ENCODE assay signal across 11 cellular contexts in the genomic region with DNA sequence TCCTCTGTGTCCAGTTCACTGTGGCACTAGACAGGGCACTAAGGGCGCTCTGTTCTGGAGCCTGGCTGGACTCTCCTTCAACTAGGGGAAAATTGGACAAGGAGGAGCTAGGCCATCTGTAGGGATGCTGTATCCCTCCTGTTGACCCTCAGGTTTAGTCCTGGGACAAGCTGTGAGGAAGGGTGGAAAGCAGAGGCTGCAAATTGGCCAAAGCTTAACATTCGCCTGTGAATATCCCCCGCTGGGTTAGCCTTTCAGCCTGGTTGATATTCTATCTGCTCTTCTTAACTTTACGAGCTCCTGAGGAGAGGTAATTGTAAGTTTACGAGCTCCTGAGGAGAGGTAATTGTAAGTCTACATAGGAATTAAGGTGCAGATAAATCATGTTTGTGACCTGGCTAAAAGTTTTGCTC.
DNase-seq lines count a peak whose midpoint lies in the region; ATAC-seq and TF ChIP-seq lines count a peak whose summit lies in the region.
"Had no signal": no experiment of that assay in that cellular context is flagged by ENCODE, and none has a peak within 500 bp of the region (broad histone marks: within the 10 kb centered on the region; RNA-seq: fewer than 3 reads in every experiment).

No MANE protein-coding gene starts in this region.

- BruUV-seq in HCT116 (replicated peaks; lab: Mats Ljungman, UMichigan): no TSS peak

- CTCF ChIA-PET in HCT116 (lab: Charles Lee): no interaction called here

- in situ Hi-C loops in G401 (cut with HindIII; ENCODE audit: low sequenced_read_pairs): no loop called here

- TF ChIP-seq POLR2A in HCT116 (IDR thresholded peaks at IDR 0.05; ENCODE audit: borderline replicate concordance, extremely low read depth, insufficient read depth, insufficient read length): no peak

- H3K36me3 ChIP-seq in HCT116 (ENCODE audit: control insufficient read depth in 1 of 2, insufficient read depth in 2 of 2, low read length in 2 of 2) (no peaks in the 10 kb centered on the region), neuron (ENCODE audit: insufficient read depth, low read length) (no peaks in the 10 kb centered on the region)
- H3K36me3 ChIP-seq: SJSA1 had no signal

- peak overlapping the region; percentile 89 for H3K4me3 Mint-ChIP-seq in glutamatergic neuron (ENCODE audit: unreplicated experiment)

- no peaks in the 10 kb centered on the region for H3K27me3 Mint-ChIP-seq in glutamatergic neuron (ENCODE audit: unreplicated experiment)

- H3K4me3 ChIP-seq in HCT116 (replicated peaks in 1 of 2; ENCODE audit: low read depth in 1 of 2, low read length in 2 of 2): peak overlapping the region; percentile 70 to 80
- peak overlapping the region; percentile 43 for H3K4me3 ChIP-seq in neuron (ENCODE audit: low read length)
- H3K4me3 ChIP-seq: SJSA1 had no signal

- peaks cover 10% of the 10 kb centered on the region for H3K36me3 Mint-ChIP-seq in glutamatergic neuron (ENCODE audit: unreplicated experiment)

- no peaks in the 10 kb centered on the region for H3K79me2 ChIP-seq in HCT116 (ENCODE audit: insufficient read depth, low read length)

- H3K4me1 ChIP-seq in HCT116 (ENCODE audit: control insufficient read depth in 1 of 2, insufficient read depth in 2 of 2, low read length in 2 of 2) (peaks cover 0 to 14% of the 10 kb centered on the region in 2 experiments; a peak in 2 of 4 replicates), neuron (ENCODE audit: insufficient read depth, low read length) (no peaks in the 10 kb centered on the region)
- H3K4me1 ChIP-seq: SJSA1 had no signal

- POLR2A ChIA-PET in HCT116 (lab: Charles Lee): interaction anchor here (1.1 kb wide), 1 partner anchor 12 kb away, joined by 3 read pairs; no protein-coding TSS in a partner anchor

- H3K27me3 ChIP-seq in HCT116 (ENCODE audit: insufficient read depth, low read length): no peaks in the 10 kb centered on the region
- no peaks in the 10 kb centered on the region for H3K27me3 ChIP-seq in neuron (ENCODE audit: insufficient read depth, low read length)
- H3K27me3 ChIP-seq: SJSA1 had no signal

- H4K20me1 ChIP-seq in HCT116 (ENCODE audit: insufficient read depth): no peaks in the 10 kb centered on the region

- H3K9me3 ChIP-seq in HCT116 (ENCODE audit: control insufficient read depth in 1 of 2, insufficient read depth in 1 of 2, low read depth in 1 of 2, low read length in 2 of 2) (no peaks in the 10 kb centered on the region), neuron (ENCODE audit: low read length) (no peaks in the 10 kb centered on the region)
- H3K9me3 ChIP-seq: SJSA1 had no signal

- peak overlapping the region; percentile 77 for H3K9ac ChIP-seq in HCT116 (ENCODE audit: low read length)

- H3K9me3 Mint-ChIP-seq in glutamatergic neuron (ENCODE audit: unreplicated experiment): peaks cover 2% of the 10 kb centered on the region
- H3K9me3 Mint-ChIP-seq: stimulated activated naive CD8-positive, alpha-beta T cell treated with anti-CD3 and anti-CD28 coated beads, Interleukin-15, amount 100 ng/mL, for 72 hours had no signal

- TF ChIP-seq CTCF in HCT116 (IDR thresholded peaks at IDR 0.05 in 2 of 3, conservative IDR thresholded peaks at IDR 0.05 in 1 of 3; ENCODE audit: borderline replicate concordance in 1 of 3, insufficient read depth in 1 of 3, low read depth in 2 of 3, low read length in 2 of 3): no peak
- TF ChIP-seq CTCF in glutamatergic neuron (IDR thresholded peaks at IDR 0.05; ENCODE audit: partially characterized antibody, unreplicated experiment): no peak

- no peak for TF ChIP-seq RAD21 in HCT116 (IDR thresholded peaks at IDR 0.05; ENCODE audit: low read depth)

- intact Hi-C loops in HCT116 (cut with micrococcal nuclease): no loop called here

- H3K4me1 Mint-ChIP-seq in glutamatergic neuron (ENCODE audit: low read depth, unreplicated experiment): peaks cover 2% of the 10 kb centered on the region
- H3K4me1 Mint-ChIP-seq: stimulated activated naive CD8-positive, alpha-beta T cell treated with anti-CD3 and anti-CD28 coated beads, Interleukin-15, amount 100 ng/mL, for 72 hours had no signal

- RAD21 ChIA-PET in HCT116 (lab: Charles Lee; ENCODE audit: low non-redundant PET in 1 of 2, low total read pairs in 2 of 2, uncharacterized antibody in 2 of 2, unreplicated experiment in 2 of 2): no interaction called here

- no peak for DNase-seq in HCT116 (ENCODE audit: low read depth, low spot score)
- DNase-seq in NCI-H345 treated with DMSO at 0.1 percent for 48 hours (lab: John Stamatoyannopoulos, UW; ENCODE audit: unreplicated experiment): peak; percentile 33
- no peak for DNase-seq in glutamatergic neuron
- DNase-seq in G401 (ENCODE audit: low spot score): no peak
- DNase-seq in stimulated activated CD4-positive, alpha-beta T cell treated with anti-CD3 and anti-CD28 coated beads, Interleukin-12 subunit alpha, Interleukin-12 subunit beta, amount 100 ng/mL, for 4 hours: no peak
- DNase-seq: stimulated activated CD4-positive, alpha-beta T cell treated with anti-CD3 and anti-CD28 coated beads, Interleukin-2, amount 100 ng/mL, for 48 hours; stimulated activated naive CD8-positive, alpha-beta T cell treated with anti-CD3 and anti-CD28 coated beads, Interleukin-15, amount 100 ng/mL, for 72 hours had no signal

- peak overlapping the region; percentile 98 for H3K27ac Mint-ChIP-seq in glutamatergic neuron (ENCODE audit: unreplicated experiment)
- H3K27ac Mint-ChIP-seq: stimulated activated naive CD8-positive, alpha-beta T cell treated with anti-CD3 and anti-CD28 coated beads, Interleukin-15, amount 100 ng/mL, for 72 hours had no signal

- peak overlapping the region; percentile 91 for H3K4me2 ChIP-seq in HCT116 (ENCODE audit: low read length)

- no peaks in the 10 kb centered on the region for H3K9me2 ChIP-seq in HCT116 (ENCODE audit: insufficient read depth)

- ATAC-seq in HCT116 (peak; percentile 96), esophagus mucosa (no peak)
- ATAC-seq: activated CD4-positive, CD25-positive, alpha-beta regulatory T cell treated with anti-CD3 and anti-CD28 coated beads, Interleukin-2, amount 50 U/mL, for 24 hours; stimulated activated naive CD8-positive, alpha-beta T cell treated with anti-CD3 and anti-CD28 coated beads, Interleukin-15, amount 100 ng/mL, for 72 hours had no signal

- H2AFZ ChIP-seq in HCT116 (ENCODE audit: low read depth, low read length, poor library complexity, severe bottlenecking) (peak overlapping the region; percentile 89), neuron (ENCODE audit: low read depth, low read length) (no peak overlapping the region)

- H3K27ac ChIP-seq in HCT116 (ENCODE audit: low read depth, low read length): peak overlapping the region; percentile 50
- H3K27ac ChIP-seq: SJSA1 had no signal

TF ChIP-seq in HCT116, 20 proteins besides CTCF, POLR2A, EP300 and RAD21 (continues in another document):
- TF ChIP-seq ELF1 (IDR thresholded peaks at IDR 0.05; ENCODE audit: borderline replicate concordance, low read depth) (no peak), CEBPB (IDR thresholded peaks at IDR 0.05; ENCODE audit: low read depth) (no peak), ZFX (IDR thresholded peaks at IDR 0.05) (no peak), CBX3 (IDR thresholded peaks at IDR 0.05; ENCODE audit: low read depth) (no peak), EGR1 (IDR thresholded peaks at IDR 0.05; ENCODE audit: low read depth) (no peak), YY1 (IDR thresholded peaks at IDR 0.05; ENCODE audit: extremely low read depth, insufficient replicate concordance, low read depth, low read length) (no peak), JUND (IDR thresholded peaks at IDR 0.05) (no peak), POLR2AphosphoS5 (IDR thresholded peaks at IDR 0.05; ENCODE audit: low read depth, low read length) (no peak), TCF7L2 (IDR thresholded peaks at IDR 0.05; ENCODE audit: borderline replicate concordance, extremely low read depth, insufficient read depth, insufficient read length) (no peak), SIN3A (IDR thresholded peaks at IDR 0.05; ENCODE audit: low read depth) (no peak), FOSL1 (IDR thresholded peaks at IDR 0.05; ENCODE audit: low read depth) (no peak), EZH2 (IDR thresholded peaks at IDR 0.05) (no peak), EZH2phosphoT487 (IDR thresholded peaks at IDR 0.05; ENCODE audit: borderline replicate concordance) (no peak), SP1 (IDR thresholded peaks at IDR 0.05; ENCODE audit: low read depth) (no peak), ZNF274 (IDR thresholded peaks at IDR 0.05; ENCODE audit: low read depth, low read length) (no peak)
- TF ChIP-seq, protein P1, sequence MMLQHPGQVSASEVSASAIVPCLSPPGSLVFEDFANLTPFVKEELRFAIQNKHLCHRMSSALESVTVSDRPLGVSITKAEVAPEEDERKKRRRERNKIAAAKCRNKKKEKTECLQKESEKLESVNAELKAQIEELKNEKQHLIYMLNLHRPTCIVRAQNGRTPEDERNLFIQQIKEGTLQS (IDR thresholded peaks at IDR 0.05): no peak
- TF ChIP-seq, protein P2, sequence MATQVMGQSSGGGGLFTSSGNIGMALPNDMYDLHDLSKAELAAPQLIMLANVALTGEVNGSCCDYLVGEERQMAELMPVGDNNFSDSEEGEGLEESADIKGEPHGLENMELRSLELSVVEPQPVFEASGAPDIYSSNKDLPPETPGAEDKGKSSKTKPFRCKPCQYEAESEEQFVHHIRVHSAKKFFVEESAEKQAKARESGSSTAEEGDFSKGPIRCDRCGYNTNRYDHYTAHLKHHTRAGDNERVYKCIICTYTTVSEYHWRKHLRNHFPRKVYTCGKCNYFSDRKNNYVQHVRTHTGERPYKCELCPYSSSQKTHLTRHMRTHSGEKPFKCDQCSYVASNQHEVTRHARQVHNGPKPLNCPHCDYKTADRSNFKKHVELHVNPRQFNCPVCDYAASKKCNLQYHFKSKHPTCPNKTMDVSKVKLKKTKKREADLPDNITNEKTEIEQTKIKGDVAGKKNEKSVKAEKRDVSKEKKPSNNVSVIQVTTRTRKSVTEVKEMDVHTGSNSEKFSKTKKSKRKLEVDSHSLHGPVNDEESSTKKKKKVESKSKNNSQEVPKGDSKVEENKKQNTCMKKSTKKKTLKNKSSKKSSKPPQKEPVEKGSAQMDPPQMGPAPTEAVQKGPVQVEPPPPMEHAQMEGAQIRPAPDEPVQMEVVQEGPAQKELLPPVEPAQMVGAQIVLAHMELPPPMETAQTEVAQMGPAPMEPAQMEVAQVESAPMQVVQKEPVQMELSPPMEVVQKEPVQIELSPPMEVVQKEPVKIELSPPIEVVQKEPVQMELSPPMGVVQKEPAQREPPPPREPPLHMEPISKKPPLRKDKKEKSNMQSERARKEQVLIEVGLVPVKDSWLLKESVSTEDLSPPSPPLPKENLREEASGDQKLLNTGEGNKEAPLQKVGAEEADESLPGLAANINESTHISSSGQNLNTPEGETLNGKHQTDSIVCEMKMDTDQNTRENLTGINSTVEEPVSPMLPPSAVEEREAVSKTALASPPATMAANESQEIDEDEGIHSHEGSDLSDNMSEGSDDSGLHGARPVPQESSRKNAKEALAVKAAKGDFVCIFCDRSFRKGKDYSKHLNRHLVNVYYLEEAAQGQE (IDR thresholded peaks at IDR 0.05; ENCODE audit: low read depth): no peak
- TF ChIP-seq, protein P3, sequence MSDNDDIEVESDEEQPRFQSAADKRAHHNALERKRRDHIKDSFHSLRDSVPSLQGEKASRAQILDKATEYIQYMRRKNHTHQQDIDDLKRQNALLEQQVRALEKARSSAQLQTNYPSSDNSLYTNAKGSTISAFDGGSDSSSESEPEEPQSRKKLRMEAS (IDR thresholded peaks at IDR 0.05): no peak
